In genomic region chr6:36986704-36987047, GRCh38 we compare ENCODE assay signal across 8 cellular contexts. TPM values are rescaled to one million over a fixed set of nuclear protein-coding genes. Genes with fewer than 3 reads are reported as not detected.
DNase-seq lines count a peak whose midpoint lies in the region; ATAC-seq, FAIRE-seq and TF ChIP-seq lines count a peak whose summit lies in the region.

No MANE protein-coding gene starts in this region.

- FAIRE-seq in GM19239 (lab: Jason Lieb, UNC), result no peak

- H3K4me1 Mint-ChIP-seq in CD4-positive, CD25-positive, alpha-beta regulatory T cell, result peaks cover 4 to 21% (median 17%) of the 10 kb centered on the region in 4 donors
- H3K4me1 Mint-ChIP-seq in brain, result peaks cover 23% of the 10 kb centered on the region
- H3K4me1 Mint-ChIP-seq in mesothelial cell of epicardium, result peaks cover 16% of the 10 kb centered on the region

- ATAC-seq in CD4-positive, CD25-positive, alpha-beta regulatory T cell (ENCODE audit: low read depth in 2 of 2), result no peak
- ATAC-seq in HG03342 (IDR thresholded peaks at IDR 0.05; ENCODE audit: unreplicated experiment), result peak; percentile 11

- no peak for TF ChIP-seq CTCF in brain (conservative IDR thresholded peaks at IDR 0.05)
- TF ChIP-seq CTCF in mesothelial cell of epicardium (IDR thresholded peaks at IDR 0.05; ENCODE audit: unreplicated experiment), result no peak

- peaks cover 9% of the 10 kb centered on the region for H3K36me3 ChIP-seq in CD4-positive, CD25-positive, alpha-beta regulatory T cell (ENCODE audit: control insufficient read depth, insufficient read depth, low read length)

- H3K9me3 ChIP-seq in CD4-positive, CD25-positive, alpha-beta regulatory T cell (ENCODE audit: control insufficient read depth in 2 of 2, low read length in 2 of 2), result no peaks in the 10 kb centered on the region

- H3K4me1 ChIP-seq in CD4-positive, CD25-positive, alpha-beta regulatory T cell (ENCODE audit: control insufficient read depth, insufficient read depth, low read length, poor library complexity, severe bottlenecking), result peaks cover 38% of the 10 kb centered on the region

- H3K27ac ChIP-seq in CD4-positive, CD25-positive, alpha-beta regulatory T cell (ENCODE audit: insufficient read depth, low read length, poor library complexity, severe bottlenecking), result peak overlapping the region; percentile 79

- peaks cover 5% of the 10 kb centered on the region for H3K36me3 Mint-ChIP-seq in CD4-positive, CD25-positive, alpha-beta regulatory T cell
- H3K36me3 Mint-ChIP-seq in brain, result peaks cover 3% of the 10 kb centered on the region
- no peaks in the 10 kb centered on the region for H3K36me3 Mint-ChIP-seq in mesothelial cell of epicardium

- peaks cover 23% of the 10 kb centered on the region for H3K27me3 Mint-ChIP-seq in CD4-positive, CD25-positive, alpha-beta regulatory T cell
- H3K27me3 Mint-ChIP-seq in brain, result no peaks in the 10 kb centered on the region
- peaks cover 5% of the 10 kb centered on the region for H3K27me3 Mint-ChIP-seq in mesothelial cell of epicardium (ENCODE audit: low read depth)

- peak in 1 of 3 donors; percentile 49 for DNase-seq in CD4-positive, CD25-positive, alpha-beta regulatory T cell
- DNase-seq in mesothelial cell of epicardium (ENCODE audit: low spot score in 2 of 2, unreplicated experiment in 2 of 2), result no peak
- DNase-seq in NCI-H2107 (lab: John Stamatoyannopoulos, UW), result no peak
- no peak for DNase-seq in NCI-H1930 (lab: John Stamatoyannopoulos, UW)
- no peak for DNase-seq in HK-2 (ENCODE audit: unreplicated experiment)
- no peak for DNase-seq in GM19239 (ENCODE audit: insufficient read length, low spot score)

- peaks cover 0 to 1% (median 0%) of the 10 kb centered on the region in 7 donors for H3K9me3 Mint-ChIP-seq in CD4-positive, CD25-positive, alpha-beta regulatory T cell
- H3K9me3 Mint-ChIP-seq in brain (no peaks in the 10 kb centered on the region), mesothelial cell of epicardium (no peaks in the 10 kb centered on the region)

- peak overlapping the region; percentile 89 for H3K4me3 ChIP-seq in CD4-positive, CD25-positive, alpha-beta regulatory T cell (ENCODE audit: low read depth, low read length)

- H3K27ac Mint-ChIP-seq in CD4-positive, CD25-positive, alpha-beta regulatory T cell, result peak overlapping the region; percentile 67 to 96 (median 91)
- H3K27ac Mint-ChIP-seq in brain, result peak overlapping the region; percentile 98 to 100 (median 99)
- H3K27ac Mint-ChIP-seq in mesothelial cell of epicardium, result peak overlapping the region; percentile 98

- H3K4me3 Mint-ChIP-seq in CD4-positive, CD25-positive, alpha-beta regulatory T cell, result peak overlapping the region; percentile 96 to 100 (median 98)
- H3K4me3 Mint-ChIP-seq in brain (peak overlapping the region; percentile 95 to 98 (median 96)), mesothelial cell of epicardium (peak overlapping the region; percentile 94)

- no peaks in the 10 kb centered on the region for H3K27me3 ChIP-seq in CD4-positive, CD25-positive, alpha-beta regulatory T cell (ENCODE audit: control insufficient read depth, insufficient read depth, low read length)

RNA-seq across cellular contexts. Expression of gene MTCH1, which starts 0.7 kb away (rescaled TPM):
- 220 TPM for total RNA-seq in CD4-positive, CD25-positive, alpha-beta regulatory T cell
- polyA plus RNA-seq in CD4-positive, CD25-positive, alpha-beta regulatory T cell, result 10 to 100 TPM; 83.9 to 95.8 (median 89.5) TPM
- 468 TPM for polyA plus RNA-seq in brain (ENCODE audit: insufficient read depth, low read depth, low replicate concordance)
- total RNA-seq in mesothelial cell of epicardium, result 148 to 153 TPM (median 151 TPM) in 3 replicates

RNA-seq across cellular contexts. Expression of gene FGD2, which starts 18.8 kb away (rescaled TPM):
- total RNA-seq in CD4-positive, CD25-positive, alpha-beta regulatory T cell, result 1.9 TPM
- polyA plus RNA-seq in CD4-positive, CD25-positive, alpha-beta regulatory T cell, result under 1 TPM in 3 of 4 donors, not detected in 1; 0.21 to 0.77 (median 0.43) TPM
- polyA plus RNA-seq in brain (ENCODE audit: insufficient read depth, low read depth, low replicate concordance), result 0.58 TPM
- total RNA-seq in mesothelial cell of epicardium, result not detected in 3 replicates

RNA-seq across cellular contexts. Expression of gene PI16, which starts 32.1 kb away (rescaled TPM):
- total RNA-seq in CD4-positive, CD25-positive, alpha-beta regulatory T cell, result 62.2 TPM
- polyA plus RNA-seq in CD4-positive, CD25-positive, alpha-beta regulatory T cell, result 100 to 1,000 TPM in 1 of 4 donors, 10 to 100 TPM in 3; 31.9 to 113 (median 77.1) TPM
- polyA plus RNA-seq in brain (ENCODE audit: insufficient read depth, low read depth, low replicate concordance), result 9.0 TPM
- total RNA-seq in mesothelial cell of epicardium, result not detected in 3 replicates

Comparison
In these comparisons a context has a peak if more than half of its experiments do, and no peak if none do; other contexts are left out.
1. RNA of gene PI16, which starts 32.1 kb away (total RNA-seq): 62.2 TPM in CD4-positive, CD25-positive, alpha-beta regulatory T cell (single experiment); not detected in mesothelial cell of epicardium; every median in the first group is over 10 times any median in the second.
2. Peak in every context shown above with its lines, with median percentiles within 50 percentile points of each other: H3K27ac Mint-ChIP-seq and H3K4me3 Mint-ChIP-seq.